Comparison of ENCODE assay signal across 21 cellular contexts in the genomic region with DNA sequence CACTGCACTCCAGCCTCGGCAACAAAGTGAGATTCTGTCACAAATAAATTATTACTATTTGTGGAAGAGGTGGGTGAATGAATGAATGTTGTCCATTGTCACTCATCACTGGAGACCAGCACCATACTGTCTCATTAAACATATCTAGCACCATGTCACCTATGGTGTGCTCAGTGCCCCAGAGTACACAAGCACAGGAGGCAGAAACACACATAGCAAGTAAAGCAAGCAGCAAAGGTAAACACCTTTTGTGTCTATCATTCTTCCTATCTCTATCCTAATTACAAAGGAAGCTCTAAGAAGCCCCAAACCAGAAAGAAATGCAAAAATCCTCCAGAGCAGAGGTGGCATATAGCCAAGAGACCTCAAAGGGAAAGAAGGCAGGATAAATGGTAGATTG. TPM values are rescaled to one million over a fixed set of nuclear protein-coding genes. Genes with fewer than 3 reads are reported as not detected.
DNase-seq lines count a peak whose midpoint lies in the region; ATAC-seq and TF ChIP-seq lines count a peak whose summit lies in the region.
"Had no signal": no experiment of that assay in that cellular context is flagged by ENCODE, and none has a peak within 500 bp of the region (broad histone marks: within the 10 kb centered on the region; RNA-seq: fewer than 3 reads in every experiment).

No MANE protein-coding gene starts in this region.

- intact Hi-C loops in CD4-positive, alpha-beta memory T cell (cut with micrococcal nuclease), result no loop called here
- intact Hi-C loops in adrenal gland (cut with DNase I), result no loop called here

- peak overlapping the region in 5 of 7 donors; percentile 5 to 76 (median 39) for H3K27ac Mint-ChIP-seq in CD4-positive, alpha-beta memory T cell
- H3K27ac Mint-ChIP-seq in WTC11 (0 out of 2 replicates have a peak overlapping the region, but pooled peaks have one; percentile 24), memory B cell (peak overlapping the region; percentile 41)

- TF ChIP-seq CTCF in WTC11 (IDR thresholded peaks at IDR 0.05) (no peak), adrenal gland (IDR thresholded peaks at IDR 0.05) (no peak), MM.1S (IDR thresholded peaks at IDR 0.05; ENCODE audit: low read length) (no peak)

- ATAC-seq in WTC11 (peak; percentile 51), memory B cell (ENCODE audit: low read depth) (no peak), GM18858 (IDR thresholded peaks at IDR 0.05; ENCODE audit: unreplicated experiment) (no peak)
- ATAC-seq: HCT116 had no signal

- H3K9me2 ChIP-seq in MM.1S (replicated peaks; ENCODE audit: insufficient read depth, low read length), result no peaks in the 10 kb centered on the region

- no peaks in the 10 kb centered on the region for H3K9me3 ChIP-seq in CD4-positive, alpha-beta memory T cell (ENCODE audit: control insufficient read depth in 1 of 2, low read length in 2 of 2)
- peaks cover 0 to 4% (median 0%) of the 10 kb centered on the region in 3 donors for H3K9me3 ChIP-seq in adrenal gland (replicated peaks in 1 of 3)
- no peaks in the 10 kb centered on the region for H3K9me3 ChIP-seq in MM.1S (replicated peaks; ENCODE audit: insufficient read depth, low read length)
- H3K9me3 ChIP-seq: SJCRH30 had no signal

- H3F3A ChIP-seq in MM.1S (ENCODE audit: insufficient read depth, low read length), result no peaks in the 10 kb centered on the region

- 80 to 100% (median 93%) methylated on average over 1 of the region's 1 CpG for WGBS in adrenal gland, 4 donors

- CTCF ChIA-PET in CD4-positive, alpha-beta memory T cell (lab: Charles Lee; ENCODE audit: partially characterized antibody), result no interaction called here
- CTCF ChIA-PET in WTC11 (lab: Charles Lee), result interaction anchor here (0.6 kb wide), 1 partner anchor 26 kb away, joined by 4 read pairs; no protein-coding TSS in a partner anchor

- H3K4me3 Mint-ChIP-seq in CD4-positive, alpha-beta memory T cell, result peak overlapping the region in 4 of 8 donors; percentile 11 to 53 (median 23)
- H3K4me3 Mint-ChIP-seq in WTC11 (0 out of 2 replicates have a peak overlapping the region, but pooled peaks have one; percentile 23), memory B cell (no peak overlapping the region)

- peaks cover 48 to 75% (median 61%) of the 10 kb centered on the region in 4 donors for H3K4me1 Mint-ChIP-seq in CD4-positive, alpha-beta memory T cell
- peaks cover 29% of the 10 kb centered on the region for H3K4me1 Mint-ChIP-seq in WTC11
- peaks cover 31% of the 10 kb centered on the region for H3K4me1 Mint-ChIP-seq in memory B cell

- POLR2A ChIA-PET in CD4-positive, alpha-beta memory T cell (lab: Charles Lee; ENCODE audit: partially characterized antibody), result interaction anchor here (1.2 kb wide), 1 partner anchor 22 kb away, joined by 3 read pairs; no protein-coding TSS in a partner anchor
- POLR2A ChIA-PET in WTC11 (lab: Charles Lee), result no interaction called here

- H4K20me1 ChIP-seq in MM.1S (ENCODE audit: insufficient read depth, low read length), result no peaks in the 10 kb centered on the region

- H3K36me3 ChIP-seq in CD4-positive, alpha-beta memory T cell (ENCODE audit: insufficient read depth, low read length), result no peaks in the 10 kb centered on the region
- H3K36me3 ChIP-seq in adrenal gland (replicated peaks in 1 of 2) (no peaks in the 10 kb centered on the region), MM.1S (replicated peaks; ENCODE audit: insufficient read depth, low read length) (no peaks in the 10 kb centered on the region)

- no peak overlapping the region for H3K4me2 ChIP-seq in MM.1S (ENCODE audit: low read depth, low read length)
- H3K4me2 ChIP-seq: PC-9 had no signal

- no peaks in the 10 kb centered on the region for H3K27me3 ChIP-seq in CD4-positive, alpha-beta memory T cell (ENCODE audit: insufficient read depth, low read length)
- H3K27me3 ChIP-seq in adrenal gland (no peaks in the 10 kb centered on the region), MM.1S (replicated peaks; ENCODE audit: insufficient read depth, low read length) (no peaks in the 10 kb centered on the region)
- H3K27me3 ChIP-seq: SJCRH30 had no signal

- H3K79me2 ChIP-seq in MM.1S (ENCODE audit: low read length), result peaks cover 78% of the 10 kb centered on the region

- DNase-seq in DMS53 (lab: John Stamatoyannopoulos, UW) (peak; percentile 1), DMS53 treated with DMSO at 0.1 percent for 48 hours (lab: John Stamatoyannopoulos, UW; ENCODE audit: unreplicated experiment) (no peak), WTC11 (ENCODE audit: low spot score) (no peak), memory B cell (ENCODE audit: low spot score in 2 of 2) (no peak), adrenal gland (no peak), MM.1S (no peak)
- DNase-seq in CD4-positive, alpha-beta memory T cell, result no peak
- DNase-seq: COR-L47, DMS153, GM23248, KG1, NCI-H1048, NCI-H1436 treated with DMSO at 0.1 percent for 48 hours, NCI-H2081 treated with DMSO at 0.1 percent for 48 hours, NCI-H510A, PC-9, SJCRH30 had no signal

- TF ChIP-seq POLR2A in adrenal gland (IDR thresholded peaks at IDR 0.05), result no peak

- peaks cover 4 to 6% of the 10 kb centered on the region in 2 donors for H3K36me3 Mint-ChIP-seq in CD4-positive, alpha-beta memory T cell
- H3K36me3 Mint-ChIP-seq in WTC11 (no peaks in the 10 kb centered on the region), memory B cell (peaks cover 1% of the 10 kb centered on the region)

- H3K27ac ChIP-seq in CD4-positive, alpha-beta memory T cell (ENCODE audit: low read depth, low read length), result no peak overlapping the region
- no peak overlapping the region for H3K27ac ChIP-seq in adrenal gland
- no peak overlapping the region for H3K27ac ChIP-seq in MM.1S (ENCODE audit: low read length)
- H3K27ac ChIP-seq: 22Rv1, GM23248, HL-60, PC-9, SJCRH30 had no signal

- H3K4me3 ChIP-seq in CD4-positive, alpha-beta memory T cell (ENCODE audit: low read length in 2 of 2), result no peak overlapping the region
- no peak overlapping the region for H3K4me3 ChIP-seq in adrenal gland
- no peak overlapping the region for H3K4me3 ChIP-seq in MM.1S (ENCODE audit: low read length)
- H3K4me3 ChIP-seq: GM23248, PC-9, SJCRH30 had no signal

- H3K9me3 Mint-ChIP-seq in CD4-positive, alpha-beta memory T cell, result no peaks in the 10 kb centered on the region
- H3K9me3 Mint-ChIP-seq in WTC11 (no peaks in the 10 kb centered on the region), memory B cell (no peaks in the 10 kb centered on the region)

- no peak overlapping the region for H3K9ac ChIP-seq in MM.1S (ENCODE audit: low read length)
- H3K9ac ChIP-seq: GM23248 had no signal

- H3K27me3 Mint-ChIP-seq in CD4-positive, alpha-beta memory T cell, result no peaks in the 10 kb centered on the region
- H3K27me3 Mint-ChIP-seq in WTC11 (ENCODE audit: low read depth) (no peaks in the 10 kb centered on the region), memory B cell (no peaks in the 10 kb centered on the region)

- H3K4me1 ChIP-seq in CD4-positive, alpha-beta memory T cell (ENCODE audit: insufficient read depth, low read length), result peaks cover 74% of the 10 kb centered on the region
- no peaks in the 10 kb centered on the region for H3K4me1 ChIP-seq in adrenal gland (replicated peaks in 1 of 2)
- H3K4me1 ChIP-seq in MM.1S (ENCODE audit: low read length), result no peaks in the 10 kb centered on the region
- H3K4me1 ChIP-seq: SJCRH30 had no signal

- H2AFZ ChIP-seq in MM.1S (ENCODE audit: low read length), result no peak overlapping the region
- H2AFZ ChIP-seq: GM23248, PC-9 had no signal

TF ChIP-seq in WTC11, 78 proteins besides CTCF, POLR2A, EP300 and RAD21 (continues in another document):
- TF ChIP-seq NR3C1 (CRISPR knock-in tag; conservative IDR thresholded peaks at IDR 0.05; ENCODE audit: low read depth) (no peak), FOXP4 (CRISPR knock-in tag; IDR thresholded peaks at IDR 0.05) (no peak), ZNF317 (CRISPR knock-in tag; IDR thresholded peaks at IDR 0.05; ENCODE audit: borderline replicate concordance, low read depth) (no peak), TP53 (CRISPR knock-in tag; IDR thresholded peaks at IDR 0.05) (no peak), IRF1 (CRISPR knock-in tag; IDR thresholded peaks at IDR 0.05) (no peak)

RNA-seq across cellular contexts. Expression of gene ERO1A, which starts 9.2 kb away (rescaled TPM):
- 10 to 100 TPM; 93.8 to 98.3 TPM for total RNA-seq in CD4-positive, alpha-beta memory T cell
- 10 to 100 TPM; 65.5 to 75.2 TPM for polyA plus RNA-seq in CD4-positive, alpha-beta memory T cell
- 44.6 to 58.8 TPM (median 57.8 TPM) in 3 replicates for total RNA-seq in WTC11 (2021)
- 10 to 100 TPM; 21.5 to 35.2 (median 26.3) TPM for total RNA-seq in adrenal gland
- polyA plus RNA-seq in adrenal gland, result 10 to 100 TPM in 2 of 3 donors, 1 to 10 TPM in 1; 8.8 to 21.0 (median 11.7) TPM

RNA-seq across cellular contexts. Expression of gene PSMC6, which starts 20.8 kb away (rescaled TPM):
- total RNA-seq in CD4-positive, alpha-beta memory T cell, result 10 to 100 TPM; 85.7 to 86.0 TPM
- polyA plus RNA-seq in CD4-positive, alpha-beta memory T cell, result 10 to 100 TPM; 47.5 to 68.7 TPM
- total RNA-seq in WTC11 (2021) (74.7 to 96.4 TPM (median 89.1 TPM) in 3 replicates), adrenal gland (100 to 1,000 TPM in 2 of 8 donors, 10 to 100 TPM in 6; 50.6 to 123 (median 81.1) TPM)
- polyA plus RNA-seq in adrenal gland, result 100 to 1,000 TPM in 2 of 3 donors, 10 to 100 TPM in 1; 55.2 to 226 (median 133) TPM

RNA-seq across cellular contexts. Expression of gene STYX, which starts 43.8 kb away (rescaled TPM):
- total RNA-seq in CD4-positive, alpha-beta memory T cell, result 10 to 100 TPM; 47.1 to 47.3 TPM
- polyA plus RNA-seq in CD4-positive, alpha-beta memory T cell, result 10 to 100 TPM; 25.0 to 50.0 TPM
- total RNA-seq in WTC11 (2021) (21.1 to 22.8 TPM (median 21.4 TPM) in 3 replicates), adrenal gland (10 to 100 TPM in 1 of 8 donors, 1 to 10 TPM in 7; 3.7 to 13.0 (median 6.8) TPM)
- polyA plus RNA-seq in adrenal gland, result 1 to 10 TPM; 1.6 to 5.7 (median 2.6) TPM
